ENCODE assay signal across 8 cellular contexts in genomic region chr15:67133738-67134576, GRCh38.
DNase-seq lines count a peak whose midpoint lies in the region; ATAC-seq and TF ChIP-seq lines count a peak whose summit lies in the region.

No MANE protein-coding gene starts in this region.

- DNase-seq in Calu3 = no peak
- no peak for DNase-seq in RWPE2 (ENCODE audit: low spot score)
- DNase-seq in amniotic epithelial cell (ENCODE audit: low read depth) = peak; percentile 74
- peak in 1 of 2 donors; percentile 30 for DNase-seq in left colon
- DNase-seq in stimulated activated CD4-positive, alpha-beta T cell treated with anti-CD3 and anti-CD28 coated beads, TNF-alpha, amount 100 ng/mL, for 4 hours (ENCODE audit: low read depth in 3 of 3) = peak in 2 of 3 experiments; percentile 28 to 44
- no peak for DNase-seq in superior temporal gyrus (ENCODE audit: extremely low spot score)
- no peak for DNase-seq in middle frontal gyrus (ENCODE audit: extremely low spot score, low spot score)

- H3K9me3 ChIP-seq in HEK293 (ENCODE audit: control insufficient read depth, insufficient read depth, low read depth, low read length) = no peaks in the 10 kb centered on the region
- H3K9me3 ChIP-seq in RWPE2 (ENCODE audit: severe bottlenecking) = no peaks in the 10 kb centered on the region

- H3K4me3 ChIP-seq in HEK293 (ENCODE audit: low read depth, low read length) (no peak overlapping the region), RWPE2 (ENCODE audit: severe bottlenecking) (no peak overlapping the region)

- no peaks in the 10 kb centered on the region for H3K9me3 Mint-ChIP-seq in Calu3 (ENCODE audit: low read depth, unreplicated experiment)

- intact Hi-C loops in Calu3 (cut with micrococcal nuclease; ENCODE audit: unreplicated experiment) = no loop called here
- intact Hi-C loops in left colon (cut with DNase I, micrococcal nuclease) = no loop called here

- no peak for TF ChIP-seq CTCF in Calu3 (IDR thresholded peaks at IDR 0.05; ENCODE audit: unreplicated experiment)
- no peak for TF ChIP-seq CTCF in HEK293 (tag by site-specific recombination; IDR thresholded peaks at IDR 0.05)
- TF ChIP-seq CTCF in RWPE2 (IDR thresholded peaks at IDR 0.05; ENCODE audit: poor library complexity, severe bottlenecking) = no peak

- H3K27ac Mint-ChIP-seq in Calu3 (ENCODE audit: unreplicated experiment) = peak overlapping the region; percentile 66

- peaks cover 71% of the 10 kb centered on the region for H3K4me1 Mint-ChIP-seq in Calu3 (ENCODE audit: low read depth, unreplicated experiment)

- CTCF ChIA-PET in Calu3 (lab: Charles Lee) (interaction anchor here (1.0 to 1.4 kb wide), 3 partner anchors 10 to 15 kb away, joined by 3 to 7 read pairs (median 3); no protein-coding TSS in a partner anchor), HEK293 (lab: Yijun Ruan, JAX) (no interaction called here)

- peak overlapping the region; percentile 27; the same call in 1 of the 2 replicates for H3K27ac ChIP-seq in HEK293 (ENCODE audit: extremely low read depth, low read depth, low read length)
- peak overlapping the region; percentile 51 for H3K27ac ChIP-seq in RWPE2 (ENCODE audit: poor library complexity, severe bottlenecking)

- H3K27me3 ChIP-seq in RWPE2 (ENCODE audit: insufficient read depth, poor library complexity, severe bottlenecking) = no peaks in the 10 kb centered on the region

- no peaks in the 10 kb centered on the region for H3K27me3 Mint-ChIP-seq in Calu3 (ENCODE audit: unreplicated experiment)

- H3K36me3 ChIP-seq in HEK293 (ENCODE audit: control insufficient read depth in 2 of 2, insufficient read depth in 1 of 2, low read length in 2 of 2) = no peaks in the 10 kb centered on the region
- H3K36me3 ChIP-seq in RWPE2 (ENCODE audit: low read depth) = peaks cover 22% of the 10 kb centered on the region

- H3K36me3 Mint-ChIP-seq in Calu3 (ENCODE audit: insufficient read depth, unreplicated experiment) = peaks cover 35% of the 10 kb centered on the region

- no TSS peak for BruUV-seq in Calu3 (replicated peaks; lab: Mats Ljungman, UMichigan)

- ATAC-seq in RWPE2 (ENCODE audit: low read depth) (peak; percentile 56), left colon (peak; percentile 52)

- H3K4me1 ChIP-seq in HEK293 (ENCODE audit: control insufficient read depth, insufficient read depth, low read length) (peaks cover 31% of the 10 kb centered on the region), RWPE2 (ENCODE audit: insufficient read depth, poor library complexity, severe bottlenecking) (peaks cover 57% of the 10 kb centered on the region)

- H3K4me3 Mint-ChIP-seq in Calu3 (ENCODE audit: low read depth, unreplicated experiment) = peak overlapping the region; percentile 35

- POLR2A ChIA-PET in HEK293 (lab: Yijun Ruan, JAX) = interaction anchor here (0.6 to 1.2 kb wide), 4 partner anchors 8 to 188 kb away, joined by 3 to 4 read pairs (median 3); no protein-coding TSS in a partner anchor

TF ChIP-seq in HEK293, 187 proteins besides CTCF, POLR2A, EP300 and RAD21 (continues in another document):
- no peak for TF ChIP-seq KLF8 (tag by site-specific recombination; IDR thresholded peaks at IDR 0.05)
- no peak for TF ChIP-seq ZSCAN16 (tag by site-specific recombination; IDR thresholded peaks at IDR 0.05)
- no peak for TF ChIP-seq KLF10 (tag by site-specific recombination; IDR thresholded peaks at IDR 0.05)
- TF ChIP-seq, protein P1, sequence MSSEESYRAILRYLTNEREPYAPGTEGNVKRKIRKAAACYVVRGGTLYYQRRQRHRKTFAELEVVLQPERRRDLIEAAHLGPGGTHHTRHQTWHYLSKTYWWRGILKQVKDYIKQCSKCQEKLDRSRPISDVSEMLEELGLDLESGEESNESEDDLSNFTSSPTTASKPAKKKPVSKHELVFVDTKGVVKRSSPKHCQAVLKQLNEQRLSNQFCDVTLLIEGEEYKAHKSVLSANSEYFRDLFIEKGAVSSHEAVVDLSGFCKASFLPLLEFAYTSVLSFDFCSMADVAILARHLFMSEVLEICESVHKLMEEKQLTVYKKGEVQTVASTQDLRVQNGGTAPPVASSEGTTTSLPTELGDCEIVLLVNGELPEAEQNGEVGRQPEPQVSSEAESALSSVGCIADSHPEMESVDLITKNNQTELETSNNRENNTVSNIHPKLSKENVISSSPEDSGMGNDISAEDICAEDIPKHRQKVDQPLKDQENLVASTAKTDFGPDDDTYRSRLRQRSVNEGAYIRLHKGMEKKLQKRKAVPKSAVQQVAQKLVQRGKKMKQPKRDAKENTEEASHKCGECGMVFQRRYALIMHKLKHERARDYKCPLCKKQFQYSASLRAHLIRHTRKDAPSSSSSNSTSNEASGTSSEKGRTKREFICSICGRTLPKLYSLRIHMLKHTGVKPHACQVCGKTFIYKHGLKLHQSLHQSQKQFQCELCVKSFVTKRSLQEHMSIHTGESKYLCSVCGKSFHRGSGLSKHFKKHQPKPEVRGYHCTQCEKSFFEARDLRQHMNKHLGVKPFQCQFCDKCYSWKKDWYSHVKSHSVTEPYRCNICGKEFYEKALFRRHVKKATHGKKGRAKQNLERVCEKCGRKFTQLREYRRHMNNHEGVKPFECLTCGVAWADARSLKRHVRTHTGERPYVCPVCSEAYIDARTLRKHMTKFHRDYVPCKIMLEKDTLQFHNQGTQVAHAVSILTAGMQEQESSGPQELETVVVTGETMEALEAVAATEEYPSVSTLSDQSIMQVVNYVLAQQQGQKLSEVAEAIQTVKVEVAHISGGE (tag by site-specific recombination; conservative IDR thresholded peaks at IDR 0.05; ENCODE audit: low read depth) = peak; percentile 50; the same call in 1 of the 2 replicates
- TF ChIP-seq ZNF549 (tag by site-specific recombination; IDR thresholded peaks at IDR 0.05) = no peak
- no peak for TF ChIP-seq SP3 (tag by site-specific recombination; IDR thresholded peaks at IDR 0.05)
- TF ChIP-seq, protein P2, sequence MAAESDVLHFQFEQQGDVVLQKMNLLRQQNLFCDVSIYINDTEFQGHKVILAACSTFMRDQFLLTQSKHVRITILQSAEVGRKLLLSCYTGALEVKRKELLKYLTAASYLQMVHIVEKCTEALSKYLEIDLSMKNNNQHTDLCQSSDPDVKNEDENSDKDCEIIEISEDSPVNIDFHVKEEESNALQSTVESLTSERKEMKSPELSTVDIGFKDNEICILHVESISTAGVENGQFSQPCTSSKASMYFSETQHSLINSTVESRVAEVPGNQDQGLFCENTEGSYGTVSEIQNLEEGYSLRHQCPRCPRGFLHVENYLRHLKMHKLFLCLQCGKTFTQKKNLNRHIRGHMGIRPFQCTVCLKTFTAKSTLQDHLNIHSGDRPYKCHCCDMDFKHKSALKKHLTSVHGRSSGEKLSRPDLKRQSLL (tag by site-specific recombination; IDR thresholded peaks at IDR 0.05) = no peak
- TF ChIP-seq ZBTB21 (tag by site-specific recombination; IDR thresholded peaks at IDR 0.05) = peak; percentile 63; the same call in 1 of the 2 replicates
- TF ChIP-seq PRDM4 (tag by site-specific recombination; IDR thresholded peaks at IDR 0.05) = no peak
- no peak for TF ChIP-seq ZSCAN23 (tag by site-specific recombination; IDR thresholded peaks at IDR 0.05)
- TF ChIP-seq ZNF132 (tag by site-specific recombination; IDR thresholded peaks at IDR 0.05; ENCODE audit: borderline replicate concordance) = no peak
- peak; percentile 57 for TF ChIP-seq ZFHX2 (tag by site-specific recombination; conservative IDR thresholded peaks at IDR 0.05)
- TF ChIP-seq GLI4 (tag by site-specific recombination; IDR thresholded peaks at IDR 0.05) = no peak
- peak; percentile 33; the same call in 1 of the 2 replicates for TF ChIP-seq ZIC2 (tag by site-specific recombination; IDR thresholded peaks at IDR 0.05)
- peak; percentile 49 for TF ChIP-seq EGR2 (tag by site-specific recombination; IDR thresholded peaks at IDR 0.05; ENCODE audit: low read depth)
- no peak for TF ChIP-seq RBAK (tag by site-specific recombination; IDR thresholded peaks at IDR 0.05)
- no peak for TF ChIP-seq KLF16 (tag by site-specific recombination; IDR thresholded peaks at IDR 0.05)
- TF ChIP-seq SETDB1 (IDR thresholded peaks at IDR 0.05; ENCODE audit: insufficient read length, low read length) = no peak
- TF ChIP-seq ZNF311 (tag by site-specific recombination; IDR thresholded peaks at IDR 0.05; ENCODE audit: borderline replicate concordance) = no peak
- TF ChIP-seq PRDM1 (tag by site-specific recombination; IDR thresholded peaks at IDR 0.05) = 0 out of 2 replicates have a peak, but pooled peaks have one; percentile 20
- TF ChIP-seq PRDM6 (tag by site-specific recombination; IDR thresholded peaks at IDR 0.05) = no peak

Comparison
In these comparisons a context has a peak if more than half of its experiments do, and no peak if none do; other contexts are left out.
1. DNase-seq: peak in amniotic epithelial cell (single experiment) and stimulated activated CD4-positive, alpha-beta T cell treated with anti-CD3 and anti-CD28 coated beads, TNF-alpha, amount 100 ng/mL, for 4 hours (2 of 3); none in Calu3 (single experiment), RWPE2 (single experiment), superior temporal gyrus (single experiment) and middle frontal gyrus (single experiment).